ENCODE assay signal across 11 cellular contexts in genomic region chr2:42125887-42126594, GRCh38. TPM values are rescaled to one million over a fixed set of nuclear protein-coding genes. Genes with fewer than 3 reads are reported as not detected.
DNase-seq lines count a peak whose midpoint lies in the region; ATAC-seq and TF ChIP-seq lines count a peak whose summit lies in the region.
"Had no signal": no experiment of that assay in that cellular context is flagged by ENCODE, and none has a peak within 500 bp of the region (broad histone marks: within the 10 kb centered on the region; RNA-seq: fewer than 3 reads in every experiment).

No MANE protein-coding gene starts in this region.

- peak overlapping the region; percentile 82 for H3K4me3 Mint-ChIP-seq in activated T-helper 17 cell treated with anti-CD3 and anti-CD28 coated beads, Interleukin-2, amount 50 U/mL, for 72 hours

- H3K27ac Mint-ChIP-seq in activated T-helper 17 cell treated with anti-CD3 and anti-CD28 coated beads, Interleukin-2, amount 50 U/mL, for 72 hours, result no peak overlapping the region

- DNase-seq in AG08395 (ENCODE audit: low spot score) (peak; percentile 32), GM12865 (ENCODE audit: low read depth) (peak; percentile 19), lower lobe of right lung (no peak), substantia nigra (lab: John Stamatoyannopoulos, UW) (no peak), germinal center (ENCODE audit: low spot score) (no peak), HuH-7.5 (ENCODE audit: low spot score) (no peak)
- DNase-seq: activated CD4-positive, alpha-beta T cell treated with anti-CD3 and anti-CD28 coated beads, Interleukin-2, amount 50 U/mL, for 1 hour; NCI-H2107; stimulated activated CD4-positive, alpha-beta T cell treated with anti-CD3 and anti-CD28 coated beads, Interleukin-1b, Interleukin-23, amount 100 ng/mL, for 48 hours had no signal

- H3K27ac ChIP-seq in lower lobe of right lung (no peak overlapping the region), substantia nigra (ENCODE audit: low read depth, low read length, poor library complexity, severe bottlenecking) (no peak overlapping the region)

- no peaks in the 10 kb centered on the region for H3K9me3 ChIP-seq in lower lobe of right lung

- H3K4me1 Mint-ChIP-seq in activated T-helper 17 cell treated with anti-CD3 and anti-CD28 coated beads, Interleukin-2, amount 50 U/mL, for 72 hours, result peaks cover 49% of the 10 kb centered on the region

- no peaks in the 10 kb centered on the region for H3K36me3 Mint-ChIP-seq in activated T-helper 17 cell treated with anti-CD3 and anti-CD28 coated beads, Interleukin-2, amount 50 U/mL, for 72 hours (ENCODE audit: low read depth)

- no peak for ATAC-seq in activated T-helper 17 cell treated with anti-CD3 and anti-CD28 coated beads, Interleukin-2, amount 50 U/mL, for 72 hours (replicated peaks)
- ATAC-seq in lower lobe of right lung, result peak; percentile 59 to 65
- ATAC-seq in activated CD4-positive, CD25-positive, alpha-beta regulatory T cell treated with anti-CD3 and anti-CD28 coated beads, Interleukin-2, amount 50 U/mL, for 24 hours, result no peak

- H3K36me3 ChIP-seq in lower lobe of right lung, result no peaks in the 10 kb centered on the region

- no peak overlapping the region for H3K4me3 ChIP-seq in GM12865 (ENCODE audit: low read depth, low read length)
- H3K4me3 ChIP-seq in lower lobe of right lung, result no peak overlapping the region

- TF ChIP-seq CTCF in GM12865 (IDR thresholded peaks at IDR 0.05; ENCODE audit: insufficient read depth, low read depth, low read length, missing control alignments) (no peak), lower lobe of right lung (IDR thresholded peaks at IDR 0.05) (no peak)

- no peaks in the 10 kb centered on the region for H3K27me3 Mint-ChIP-seq in activated T-helper 17 cell treated with anti-CD3 and anti-CD28 coated beads, Interleukin-2, amount 50 U/mL, for 72 hours

- peaks cover 43% of the 10 kb centered on the region for H3K4me1 ChIP-seq in lower lobe of right lung

- H3K9me3 Mint-ChIP-seq in activated T-helper 17 cell treated with anti-CD3 and anti-CD28 coated beads, Interleukin-2, amount 50 U/mL, for 72 hours, result no peaks in the 10 kb centered on the region

- intact Hi-C loops in lower lobe of right lung (cut with DNase I), result no loop called here

- H3K27me3 ChIP-seq in lower lobe of right lung (ENCODE audit: low read depth), result no peaks in the 10 kb centered on the region

RNA-seq across cellular contexts. Expression of gene EML4, which starts 43.1 kb away (rescaled TPM):
- total RNA-seq in activated T-helper 17 cell treated with anti-CD3 and anti-CD28 coated beads, Interleukin-2, amount 50 U/mL, for 72 hours, result 10 to 100 TPM; 69.9 to 93.7 TPM
- 109 TPM for total RNA-seq in lower lobe of right lung

Comparison
In these comparisons a context has a peak if more than half of its experiments do, and no peak if none do; other contexts are left out.
1. DNase-seq: peak in AG08395 (single experiment) and GM12865 (single experiment); none in lower lobe of right lung (single experiment), substantia nigra (0 of 49), germinal center (single experiment) and HuH-7.5 (single experiment).
2. ATAC-seq: peak in lower lobe of right lung (2 of 2); none in activated T-helper 17 cell treated with anti-CD3 and anti-CD28 coated beads, Interleukin-2, amount 50 U/mL, for 72 hours (single experiment) and activated CD4-positive, CD25-positive, alpha-beta regulatory T cell treated with anti-CD3 and anti-CD28 coated beads, Interleukin-2, amount 50 U/mL, for 24 hours (0 of 2).